In genomic region chr2:222572264-222572721, GRCh38 we compare ENCODE assay signal across 1 cellular context.
TF ChIP-seq lines count a peak whose summit lies in the region.

No MANE protein-coding gene starts in this region.

TF ChIP-seq in GM23338, 12 proteins besides CTCF, POLR2A, EP300 and RAD21 (continued from another document):
- TF ChIP-seq ZNF462 (CRISPR knock-in tag; IDR thresholded peaks at IDR 0.05): no peak
- TF ChIP-seq ETS1 (IDR thresholded peaks at IDR 0.05): no peak
- no peak for TF ChIP-seq ZNF114 (CRISPR knock-in tag; IDR thresholded peaks at IDR 0.05)
- TF ChIP-seq EZH2phosphoT487 (IDR thresholded peaks at IDR 0.05; ENCODE audit: unreplicated experiment): no peak
- no peak for TF ChIP-seq ZNF331 (CRISPR knock-in tag; IDR thresholded peaks at IDR 0.05; ENCODE audit: low read depth)
